10 cellular contexts compared by ENCODE assay signal in the genomic region with DNA sequence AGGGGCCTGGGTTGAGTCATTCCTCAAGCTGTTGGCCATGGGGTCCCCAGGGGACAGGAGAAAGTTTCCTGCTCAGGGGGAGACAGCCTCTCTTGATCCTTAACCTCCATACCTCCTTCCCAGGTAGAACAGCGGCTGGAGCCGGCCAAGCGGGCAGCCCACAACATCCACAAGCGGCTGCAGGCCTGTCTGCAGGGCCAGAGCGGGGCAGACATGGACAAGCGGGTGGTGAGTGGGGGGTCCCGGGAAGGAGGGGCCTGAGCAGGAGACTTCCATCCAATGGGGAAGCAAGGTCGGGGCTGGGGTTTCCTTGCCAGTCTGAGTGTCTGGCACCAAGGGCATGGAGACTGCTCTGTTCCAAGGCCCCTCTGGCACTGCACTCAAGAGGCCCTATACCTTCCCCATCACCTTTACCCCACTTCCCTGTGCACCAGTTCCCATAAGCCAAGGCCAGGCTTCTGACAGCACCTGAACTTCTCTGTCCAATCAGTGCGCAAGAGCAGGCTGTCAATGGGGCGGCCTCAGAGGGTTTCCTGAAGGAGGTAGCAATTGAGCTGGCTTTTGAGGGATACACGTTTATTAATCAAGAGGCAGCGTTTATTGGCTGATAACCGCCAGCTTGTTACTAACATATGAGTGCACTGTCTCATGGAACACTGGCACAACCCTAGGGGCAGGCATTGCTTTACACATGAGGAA. TPM values are rescaled to one million over a fixed set of nuclear protein-coding genes. Genes with fewer than 3 reads are reported as not detected.
DNase-seq lines count a peak whose midpoint lies in the region; ATAC-seq and TF ChIP-seq lines count a peak whose summit lies in the region.
"Had no signal": no experiment of that assay in that cellular context is flagged by ENCODE, and none has a peak within 500 bp of the region (broad histone marks: within the 10 kb centered on the region; RNA-seq: fewer than 3 reads in every experiment).

No MANE protein-coding gene starts in this region.

- peaks cover 43% of the 10 kb centered on the region for H3K36me3 Mint-ChIP-seq in activated CD8-positive, alpha-beta memory T cell treated with anti-CD3 and anti-CD28 coated beads, Interleukin-2, amount 10 ng/mL, durations not matched to agents 7 days and 5 days
- H3K36me3 Mint-ChIP-seq in activated B cell treated with CpG ODN at 0.5 μM for 24 hours (ENCODE audit: low read depth) (peaks cover 40% of the 10 kb centered on the region), immature natural killer cell (peaks cover 3 to 13% (median 8%) of the 10 kb centered on the region in 3 donors)
- H3K36me3 Mint-ChIP-seq in stimulated activated effector memory CD8-positive, alpha-beta T cell treated with anti-CD3 and anti-CD28 coated beads, Interleukin-12 subunit alpha, Interleukin-12 subunit beta, amount 100 ng/mL, for 72 hours = peaks cover 69% of the 10 kb centered on the region

- TF ChIP-seq CTCF in activated B cell treated with CpG ODN at 0.5 μM for 24 hours (IDR thresholded peaks at IDR 0.05) = no peak

- no peak for ATAC-seq in activated CD8-positive, alpha-beta memory T cell treated with anti-CD3 and anti-CD28 coated beads, Interleukin-2, amount 10 ng/mL, durations not matched to agents 7 days and 5 days
- ATAC-seq in activated B cell treated with CpG ODN at 0.5 μM for 24 hours (ENCODE audit: low read depth) (no peak), GM21786 (IDR thresholded peaks at IDR 0.05; ENCODE audit: unreplicated experiment) (no peak)
- ATAC-seq in stimulated activated effector memory CD8-positive, alpha-beta T cell treated with anti-CD3 and anti-CD28 coated beads, Interleukin-12 subunit alpha, Interleukin-12 subunit beta, amount 100 ng/mL, for 72 hours = no peak
- ATAC-seq: Panc1 had no signal

- CTCF ChIA-PET in activated CD8-positive, alpha-beta memory T cell treated with anti-CD3 and anti-CD28 coated beads, Interleukin-2, amount 10 ng/mL, durations not matched to agents 7 days and 5 days (lab: Charles Lee) = interaction anchor here (2.5 to 34.1 kb wide), 4 partner anchors 9 to 34 kb away, joined by 41 to 1064 read pairs (median 200); a partner anchor contains a TSS
- CTCF ChIA-PET in activated B cell treated with CpG ODN at 0.5 μM for 24 hours (lab: Charles Lee) = interaction anchor here (1.0 to 7.1 kb wide), 13 partner anchors 9 to 222 kb away, joined by 3 to 163 read pairs (median 26); a partner anchor contains a TSS

- intact Hi-C loops in activated B cell treated with CpG ODN at 0.5 μM for 24 hours (cut with micrococcal nuclease) = no loop called here

- peak overlapping the region; percentile 91 for H3K27ac Mint-ChIP-seq in activated CD8-positive, alpha-beta memory T cell treated with anti-CD3 and anti-CD28 coated beads, Interleukin-2, amount 10 ng/mL, durations not matched to agents 7 days and 5 days
- H3K27ac Mint-ChIP-seq in activated B cell treated with CpG ODN at 0.5 μM for 24 hours (peak overlapping the region; percentile 3), immature natural killer cell (peak overlapping the region in 5 of 6 donors; percentile 12 to 93 (median 66))
- peak overlapping the region; percentile 98 for H3K27ac Mint-ChIP-seq in stimulated activated effector memory CD8-positive, alpha-beta T cell treated with anti-CD3 and anti-CD28 coated beads, Interleukin-12 subunit alpha, Interleukin-12 subunit beta, amount 100 ng/mL, for 72 hours

- DNase-seq in activated CD8-positive, alpha-beta memory T cell treated with anti-CD3 and anti-CD28 coated beads, Interleukin-2, amount 10 ng/mL, durations not matched to agents 7 days and 5 days = no peak
- no peak for DNase-seq in activated CD8-positive, alpha-beta memory T cell treated with anti-CD3 and anti-CD28 coated beads, Interleukin-2, amount 50 U/mL, for 48 hours
- DNase-seq in activated B cell treated with CpG ODN at 0.5 μM for 24 hours (no peak), immature natural killer cell (no peak), NCI-H2227 treated with DMSO at 0.1 percent for 48 hours (lab: John Stamatoyannopoulos, UW) (no peak)
- no peak for DNase-seq in stimulated activated effector memory CD8-positive, alpha-beta T cell treated with anti-CD3 and anti-CD28 coated beads, Interleukin-12 subunit alpha, Interleukin-12 subunit beta, amount 100 ng/mL, for 72 hours (ENCODE audit: low spot score in 2 of 2)
- no peak for DNase-seq in activated effector memory CD4-positive, alpha-beta T cell treated with anti-CD3 and anti-CD28 coated beads, Interleukin-2, amount 50 U/mL, for 16 hours

- H3K9me3 Mint-ChIP-seq in activated CD8-positive, alpha-beta memory T cell treated with anti-CD3 and anti-CD28 coated beads, Interleukin-2, amount 10 ng/mL, durations not matched to agents 7 days and 5 days (ENCODE audit: low read depth) = no peaks in the 10 kb centered on the region
- no peaks in the 10 kb centered on the region for H3K9me3 Mint-ChIP-seq in activated B cell treated with CpG ODN at 0.5 μM for 24 hours
- no peaks in the 10 kb centered on the region for H3K9me3 Mint-ChIP-seq in immature natural killer cell
- H3K9me3 Mint-ChIP-seq in stimulated activated effector memory CD8-positive, alpha-beta T cell treated with anti-CD3 and anti-CD28 coated beads, Interleukin-12 subunit alpha, Interleukin-12 subunit beta, amount 100 ng/mL, for 72 hours = no peaks in the 10 kb centered on the region

- H3K4me1 Mint-ChIP-seq in activated CD8-positive, alpha-beta memory T cell treated with anti-CD3 and anti-CD28 coated beads, Interleukin-2, amount 10 ng/mL, durations not matched to agents 7 days and 5 days = peaks cover 57% of the 10 kb centered on the region
- H3K4me1 Mint-ChIP-seq in activated B cell treated with CpG ODN at 0.5 μM for 24 hours (peaks cover 51% of the 10 kb centered on the region), immature natural killer cell (peaks cover 52 to 61% of the 10 kb centered on the region in 2 donors)
- peaks cover 71% of the 10 kb centered on the region for H3K4me1 Mint-ChIP-seq in stimulated activated effector memory CD8-positive, alpha-beta T cell treated with anti-CD3 and anti-CD28 coated beads, Interleukin-12 subunit alpha, Interleukin-12 subunit beta, amount 100 ng/mL, for 72 hours

- POLR2A ChIA-PET in activated B cell treated with CpG ODN at 0.5 μM for 24 hours (lab: Charles Lee) = interaction anchor here (1.1 to 5.5 kb wide), 8 partner anchors 8 to 45 kb away, joined by 3 to 55 read pairs (median 30); a partner anchor contains a TSS

- H3K27me3 Mint-ChIP-seq in activated CD8-positive, alpha-beta memory T cell treated with anti-CD3 and anti-CD28 coated beads, Interleukin-2, amount 10 ng/mL, durations not matched to agents 7 days and 5 days = no peaks in the 10 kb centered on the region
- no peaks in the 10 kb centered on the region for H3K27me3 Mint-ChIP-seq in activated B cell treated with CpG ODN at 0.5 μM for 24 hours
- H3K27me3 Mint-ChIP-seq in immature natural killer cell (ENCODE audit: low read depth in 3 of 3) = peaks cover 0 to 10% (median 0%) of the 10 kb centered on the region in 3 donors

- H3K4me3 Mint-ChIP-seq in activated CD8-positive, alpha-beta memory T cell treated with anti-CD3 and anti-CD28 coated beads, Interleukin-2, amount 10 ng/mL, durations not matched to agents 7 days and 5 days = peak overlapping the region; percentile 90
- H3K4me3 Mint-ChIP-seq in activated B cell treated with CpG ODN at 0.5 μM for 24 hours = peak overlapping the region; percentile 24
- peak overlapping the region; percentile 40 to 98 (median 96) for H3K4me3 Mint-ChIP-seq in immature natural killer cell
- peak overlapping the region; percentile 97 for H3K4me3 Mint-ChIP-seq in stimulated activated effector memory CD8-positive, alpha-beta T cell treated with anti-CD3 and anti-CD28 coated beads, Interleukin-12 subunit alpha, Interleukin-12 subunit beta, amount 100 ng/mL, for 72 hours

RNA-seq across cellular contexts. Expression of a gene that starts 1.9 kb away (rescaled TPM):
- 100 to 1,000 TPM; 231 to 275 TPM for total RNA-seq in activated CD8-positive, alpha-beta memory T cell treated with anti-CD3 and anti-CD28 coated beads, Interleukin-2, amount 10 ng/mL, durations not matched to agents 7 days and 5 days
- 87.9 and 88.4 TPM in 2 replicates for total RNA-seq in activated B cell treated with CpG ODN at 0.5 μM for 24 hours
- polyA plus RNA-seq in immature natural killer cell = 10 to 100 TPM; 12.6 to 41.2 (median 21.2) TPM
- total RNA-seq: myocyte had no signal

RNA-seq across cellular contexts. Expression of a gene that starts 17.1 kb away (rescaled TPM):
- 10 to 100 TPM; 25.9 to 32.6 TPM for total RNA-seq in activated CD8-positive, alpha-beta memory T cell treated with anti-CD3 and anti-CD28 coated beads, Interleukin-2, amount 10 ng/mL, durations not matched to agents 7 days and 5 days
- total RNA-seq in activated B cell treated with CpG ODN at 0.5 μM for 24 hours = 17.7 and 22.6 TPM in 2 replicates
- 10 to 100 TPM in 1 of 3 donors, 1 to 10 TPM in 2; 2.2 to 13.2 (median 7.7) TPM for polyA plus RNA-seq in immature natural killer cell

RNA-seq across cellular contexts. Expression of a gene that starts 32.8 kb away (rescaled TPM):
- total RNA-seq in activated CD8-positive, alpha-beta memory T cell treated with anti-CD3 and anti-CD28 coated beads, Interleukin-2, amount 10 ng/mL, durations not matched to agents 7 days and 5 days = 10 to 100 TPM; 76.9 to 85.9 TPM
- 102 and 126 TPM in 2 replicates for total RNA-seq in activated B cell treated with CpG ODN at 0.5 μM for 24 hours
- polyA plus RNA-seq in immature natural killer cell = 10 to 100 TPM; 21.3 to 29.6 (median 25.3) TPM

RNA-seq across cellular contexts. Expression of a gene that starts 34.0 kb away (rescaled TPM):
- 1,000 to 10,000 TPM; 1,392 to 1,515 TPM for total RNA-seq in activated CD8-positive, alpha-beta memory T cell treated with anti-CD3 and anti-CD28 coated beads, Interleukin-2, amount 10 ng/mL, durations not matched to agents 7 days and 5 days
- total RNA-seq in activated B cell treated with CpG ODN at 0.5 μM for 24 hours = 230 and 254 TPM in 2 replicates
- 100 to 1,000 TPM; 416 to 572 (median 473) TPM for polyA plus RNA-seq in immature natural killer cell

RNA-seq across cellular contexts. Expression of a gene that starts 44.7 kb away (rescaled TPM):
- total RNA-seq in activated CD8-positive, alpha-beta memory T cell treated with anti-CD3 and anti-CD28 coated beads, Interleukin-2, amount 10 ng/mL, durations not matched to agents 7 days and 5 days = 10 to 100 TPM; 49.9 to 53.3 TPM
- 39.0 and 39.8 TPM in 2 replicates for total RNA-seq in activated B cell treated with CpG ODN at 0.5 μM for 24 hours
- polyA plus RNA-seq in immature natural killer cell = 10 to 100 TPM; 34.6 to 59.3 (median 42.3) TPM

Comparison
In these comparisons a context has a peak if more than half of its experiments do, and no peak if none do; other contexts are left out.
1. H3K27ac Mint-ChIP-seq: peak in every context shown above with its lines; median percentile 98 in stimulated activated effector memory CD8-positive, alpha-beta T cell treated with anti-CD3 and anti-CD28 coated beads, Interleukin-12 subunit alpha, Interleukin-12 subunit beta, amount 100 ng/mL, for 72 hours; 91 in activated CD8-positive, alpha-beta memory T cell treated with anti-CD3 and anti-CD28 coated beads, Interleukin-2, amount 10 ng/mL, durations not matched to agents 7 days and 5 days; 66 in immature natural killer cell; 3 in activated B cell treated with CpG ODN at 0.5 μM for 24 hours.
2. H3K4me3 Mint-ChIP-seq: peak in every context shown above with its lines; median percentile 97 in stimulated activated effector memory CD8-positive, alpha-beta T cell treated with anti-CD3 and anti-CD28 coated beads, Interleukin-12 subunit alpha, Interleukin-12 subunit beta, amount 100 ng/mL, for 72 hours; 96 in immature natural killer cell; 90 in activated CD8-positive, alpha-beta memory T cell treated with anti-CD3 and anti-CD28 coated beads, Interleukin-2, amount 10 ng/mL, durations not matched to agents 7 days and 5 days; 24 in activated B cell treated with CpG ODN at 0.5 μM for 24 hours.